ENCODE assay signal across 1 cellular context in genomic region chr9:123927625-123928308, GRCh38.
TF ChIP-seq lines count a peak whose summit lies in the region.

No MANE protein-coding gene starts in this region.

TF ChIP-seq in K562, 482 proteins besides CTCF, POLR2A, EP300 and RAD21 (continued from another document):
- TF ChIP-seq TRIM25 (IDR thresholded peaks at IDR 0.05; ENCODE audit: borderline replicate concordance) (no peak), SOX6 (IDR thresholded peaks at IDR 0.05) (peak; percentile 34; the same call in 1 of the 2 replicates), REST (CRISPR knock-in tag; IDR thresholded peaks at IDR 0.05; ENCODE audit: low read depth) (peak; percentile 85), TEAD4 (IDR thresholded peaks at IDR 0.05; ENCODE audit: low read length) (no peak), TEAD4 (CRISPR knock-in tag; IDR thresholded peaks at IDR 0.05; ENCODE audit: borderline replicate concordance) (no peak), EHMT2 (IDR thresholded peaks at IDR 0.05) (peak; percentile 76), CREB3 (tag; conservative IDR thresholded peaks at IDR 0.05; ENCODE audit: low read depth) (peak; percentile 51; the same call in 1 of the 2 replicates), MIER1 (IDR thresholded peaks at IDR 0.05; ENCODE audit: low read depth) (peak; percentile 70), ATF3 (IDR thresholded peaks at IDR 0.05) (peak; percentile 72), ATF3 (CRISPR knock-in tag; conservative IDR thresholded peaks at IDR 0.05) (no peak), VEZF1 (CRISPR knock-in tag; IDR thresholded peaks at IDR 0.05) (no peak), PKNOX1 (IDR thresholded peaks at IDR 0.05) (peak; percentile 66), HDAC1 (IDR thresholded peaks at IDR 0.05) (0 out of 4 replicates have a peak, but pooled peaks of 1 of the 2 experiments have one; percentile 26), ZNF253 (CRISPR knock-in tag; conservative IDR thresholded peaks at IDR 0.05) (no peak), DNMT1 (IDR thresholded peaks at IDR 0.05) (no peak), MYC (IDR thresholded peaks at IDR 0.05; ENCODE audit: low read depth, low read length) (no peak), MYC (CRISPR knock-in tag; IDR thresholded peaks at IDR 0.05; ENCODE audit: borderline replicate concordance, low read depth) (no peak), ETV1 (tag; conservative IDR thresholded peaks at IDR 0.05; ENCODE audit: low read depth) (peak; percentile 66), AFF1 (IDR thresholded peaks at IDR 0.05; ENCODE audit: low read depth in 1 of 2, partially characterized antibody in 2 of 2) (peak in 1 of 2 experiments; percentile 58), ARID1B (IDR thresholded peaks at IDR 0.05) (0 out of 2 replicates have a peak, but pooled peaks have one; percentile 14), ZNF695 (CRISPR knock-in tag; IDR thresholded peaks at IDR 0.05) (no peak), WHSC1 (IDR thresholded peaks at IDR 0.05; ENCODE audit: low read length) (no peak), MAZ (CRISPR knock-in tag; conservative IDR thresholded peaks at IDR 0.05 in 1 of 2, IDR thresholded peaks at IDR 0.05 in 1 of 2) (peak in 1 of 2 experiments; percentile 35; a peak in 1 of 4 replicates), POLR2B (IDR thresholded peaks at IDR 0.05; ENCODE audit: low read depth, partially characterized antibody) (no peak), MEIS2 (IDR thresholded peaks at IDR 0.05; ENCODE audit: partially characterized antibody) (peak; percentile 78), GMEB1 (CRISPR knock-in tag; IDR thresholded peaks at IDR 0.05) (no peak), ZNF239 (CRISPR knock-in tag; IDR thresholded peaks at IDR 0.05) (no peak), THRB (CRISPR knock-in tag; conservative IDR thresholded peaks at IDR 0.05) (no peak), CEBPG (CRISPR knock-in tag; IDR thresholded peaks at IDR 0.05) (peak; percentile 68), CEBPG (tag; conservative IDR thresholded peaks at IDR 0.05 in 1 of 2, IDR thresholded peaks at IDR 0.05 in 1 of 2) (peak; percentile 91 to 97)
